Comparison of ENCODE assay signal across 9 cellular contexts in the genomic region with DNA sequence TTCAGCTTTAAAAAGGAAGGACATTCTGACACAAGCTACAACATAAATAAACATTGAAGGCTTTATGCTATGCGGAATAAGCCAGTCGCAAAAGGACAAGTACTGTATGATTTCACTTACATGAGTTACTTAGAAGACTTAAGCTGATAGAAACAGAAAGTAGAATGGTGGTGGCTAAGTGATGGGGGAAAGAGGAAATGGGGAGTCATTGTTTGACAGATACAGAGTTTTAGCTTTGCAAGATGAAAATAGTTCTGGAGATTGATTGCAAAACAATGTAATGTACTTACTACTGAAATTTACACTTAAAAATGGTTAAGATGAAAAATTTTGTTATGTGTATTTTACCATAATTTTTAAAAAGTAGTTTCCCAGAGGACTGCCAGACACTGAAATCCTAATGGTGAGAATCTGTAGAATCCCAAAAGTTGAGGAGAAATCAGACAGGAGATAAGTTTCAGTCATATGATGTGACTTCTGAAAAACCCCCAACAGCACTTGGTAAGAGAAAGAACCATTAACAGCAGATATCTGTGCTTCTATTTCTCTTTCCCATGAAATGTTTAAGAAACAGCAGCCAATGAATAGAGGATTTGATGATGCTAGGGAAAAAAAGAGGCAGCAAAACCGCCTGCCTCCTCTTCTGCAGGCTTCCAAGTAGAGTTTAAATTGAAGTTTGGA. TPM values are rescaled to one million over a fixed set of nuclear protein-coding genes. Genes with fewer than 3 reads are reported as not detected.
DNase-seq lines count a peak whose midpoint lies in the region; ATAC-seq and TF ChIP-seq lines count a peak whose summit lies in the region.
"Had no signal": no experiment of that assay in that cellular context is flagged by ENCODE, and none has a peak within 500 bp of the region (broad histone marks: within the 10 kb centered on the region; RNA-seq: fewer than 3 reads in every experiment).

No MANE protein-coding gene starts in this region.

- H3K27me3 Mint-ChIP-seq in T-helper 2 cell treated with Interferon-gamma antibody and Interleukin-4, amounts not matched to agents 5 μg/mL and 100 μg/mL, for 36 hours (ENCODE audit: low read depth), result no peaks in the 10 kb centered on the region

- intact Hi-C loops in sigmoid colon (cut with DNase I), result no loop called here

- peak overlapping the region; percentile 90 for H3K27ac Mint-ChIP-seq in T-helper 2 cell treated with Interferon-gamma antibody and Interleukin-4, amounts not matched to agents 5 μg/mL and 100 μg/mL, for 36 hours

- TF ChIP-seq CTCF in sigmoid colon (IDR thresholded peaks at IDR 0.05), result no peak

- peaks cover 0 to 2% (median 0%) of the 10 kb centered on the region in 3 donors for H3K27me3 ChIP-seq in sigmoid colon

- ATAC-seq in GM19372 (IDR thresholded peaks at IDR 0.05; ENCODE audit: low read depth, unreplicated experiment), result peak; percentile 95
- ATAC-seq in HG03095 (IDR thresholded peaks at IDR 0.05; ENCODE audit: unreplicated experiment), result peak; percentile 92

- no peak for TF ChIP-seq EP300 in sigmoid colon (IDR thresholded peaks at IDR 0.05)

- H3K4me1 Mint-ChIP-seq in T-helper 2 cell treated with Interferon-gamma antibody and Interleukin-4, amounts not matched to agents 5 μg/mL and 100 μg/mL, for 36 hours (ENCODE audit: low read depth), result peaks cover 57% of the 10 kb centered on the region

- H3K36me3 ChIP-seq in sigmoid colon, result no peaks in the 10 kb centered on the region

- no peaks in the 10 kb centered on the region for H3K9me3 Mint-ChIP-seq in T-helper 2 cell treated with Interferon-gamma antibody and Interleukin-4, amounts not matched to agents 5 μg/mL and 100 μg/mL, for 36 hours

- no peaks in the 10 kb centered on the region for H3K4me1 ChIP-seq in sigmoid colon

- peak; percentile 1 for DNase-seq in GDM1 (lab: John Stamatoyannopoulos, UW)
- peak; percentile 35 for DNase-seq in T-helper 2 cell treated with Interferon-gamma antibody and Interleukin-4, amounts not matched to agents 5 μg/mL and 100 μg/mL, for 36 hours (ENCODE audit: low spot score)
- no peak for DNase-seq in NCI-H2107 (lab: John Stamatoyannopoulos, UW)
- DNase-seq in sigmoid colon, result no peak
- no peak for DNase-seq in nucleus accumbens (lab: John Stamatoyannopoulos, UW)
- DNase-seq in cortex of kidney (lab: John Stamatoyannopoulos, UW), result no peak

- peak overlapping the region; percentile 52 for H3K4me3 Mint-ChIP-seq in T-helper 2 cell treated with Interferon-gamma antibody and Interleukin-4, amounts not matched to agents 5 μg/mL and 100 μg/mL, for 36 hours

- TF ChIP-seq POLR2A in sigmoid colon (IDR thresholded peaks at IDR 0.05), result no peak

- WGBS in sigmoid colon, 2 donors, result 60 to 75% methylated on average over 3 of the region's 3 CpGs

- H3K36me3 Mint-ChIP-seq in T-helper 2 cell treated with Interferon-gamma antibody and Interleukin-4, amounts not matched to agents 5 μg/mL and 100 μg/mL, for 36 hours (ENCODE audit: low read depth), result no peaks in the 10 kb centered on the region

- no peak overlapping the region for H3K27ac ChIP-seq in sigmoid colon

- H3K4me3 ChIP-seq in sigmoid colon, result no peak overlapping the region

- no peaks in the 10 kb centered on the region for H3K9me3 ChIP-seq in sigmoid colon

RNA-seq across cellular contexts. Expression of a gene that starts 16.6 kb away (rescaled TPM):
- not detected for total RNA-seq in sigmoid colon
- not detected for polyA plus RNA-seq in sigmoid colon
- total RNA-seq: skeletal muscle tissue had no signal

RNA-seq across cellular contexts. Expression of a gene that starts 22.5 kb away (rescaled TPM):
- total RNA-seq in sigmoid colon, result 1 to 10 TPM in 2 of 4 donors, under 1 TPM in 1, not detected in 1; 0.82 to 8.3 (median 1.4) TPM
- 1 to 10 TPM in 2 of 3 donors, not detected in 1; 2.4 to 2.9 TPM for polyA plus RNA-seq in sigmoid colon

RNA-seq across cellular contexts. Expression of a gene that starts 50.2 kb away (rescaled TPM):
- total RNA-seq in sigmoid colon, result not detected
- not detected for polyA plus RNA-seq in sigmoid colon
- total RNA-seq: skeletal muscle tissue had no signal

Comparison
In these comparisons a context has a peak if more than half of its experiments do, and no peak if none do; other contexts are left out.
1. DNase-seq: peak in GDM1 (single experiment) and T-helper 2 cell treated with Interferon-gamma antibody and Interleukin-4, amounts not matched to agents 5 μg/mL and 100 μg/mL, for 36 hours (single experiment); none in NCI-H2107 (single experiment), sigmoid colon (single experiment), nucleus accumbens (0 of 56) and cortex of kidney (single experiment).